In the genomic region with DNA sequence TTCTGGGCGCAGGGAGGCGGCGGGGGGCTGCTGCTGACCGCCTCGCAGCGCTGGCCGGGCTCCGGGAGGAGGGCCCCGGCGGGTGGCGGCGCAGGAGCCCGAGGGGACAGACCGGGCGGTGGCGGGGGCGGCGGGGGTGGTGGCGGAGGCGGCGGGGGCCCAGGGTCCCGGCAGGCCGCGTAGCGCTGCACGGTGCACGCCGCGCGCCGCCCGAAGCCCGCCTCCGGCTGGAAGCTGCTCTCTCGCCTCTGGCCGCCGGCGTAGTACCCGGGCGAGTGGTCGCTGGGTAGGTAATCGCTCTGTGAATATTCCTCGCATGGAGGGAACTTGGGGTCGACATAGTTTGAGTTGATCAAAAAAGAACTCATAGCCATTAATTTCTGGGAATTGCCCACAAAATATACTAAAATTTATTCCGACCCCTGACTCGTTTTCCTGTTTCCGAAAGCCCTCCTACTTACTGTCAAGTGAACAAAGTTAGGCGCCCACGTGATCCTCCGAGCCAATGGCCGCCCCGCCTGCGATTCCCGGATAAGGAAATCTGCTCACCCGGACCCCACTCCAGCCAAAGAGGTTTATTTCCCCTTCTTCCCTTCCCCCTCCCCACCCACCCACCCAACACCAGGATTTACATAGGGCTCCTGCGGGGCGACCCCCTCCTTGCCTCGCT, we compare ENCODE assay signal across 8 cellular contexts. TPM values are rescaled to one million over a fixed set of nuclear protein-coding genes. Genes with fewer than 3 reads are reported as not detected.
DNase-seq lines count a peak whose midpoint lies in the region; ATAC-seq and TF ChIP-seq lines count a peak whose summit lies in the region.

A gene (minus strand): TSS at position 405 of the 670 bp plus-strand sequence. CDS start 31 bp downstream, at position 374.

- H3K4me3 Mint-ChIP-seq in T-helper 2 cell treated with Interferon-gamma antibody and Interleukin-4, amounts not matched to agents 5 μg/mL and 100 μg/mL, for 36 hours = peak within 1 kb of the TSS; percentile 93

- H3K36me3 Mint-ChIP-seq in T-helper 2 cell treated with Interferon-gamma antibody and Interleukin-4, amounts not matched to agents 5 μg/mL and 100 μg/mL, for 36 hours (ENCODE audit: low read depth) = peaks cover 14% of the 10 kb centered on the region

- peak; percentile 72 for DNase-seq in T-helper 2 cell treated with Interferon-gamma antibody and Interleukin-4, amounts not matched to agents 5 μg/mL and 100 μg/mL, for 36 hours (ENCODE audit: low spot score)
- peak; percentile 79 for DNase-seq in astrocyte of the hippocampus (ENCODE audit: low read depth, low spot score)
- DNase-seq in kidney epithelial cell (ENCODE audit: low read depth) = no peak
- peak; percentile 52 for DNase-seq in stimulated activated CD4-positive, alpha-beta T cell treated with anti-CD3 and anti-CD28 coated beads, Interleukin-2, amount 100 ng/mL, for 4 hours (ENCODE audit: low read depth)
- DNase-seq in NCI-H2171 (lab: John Stamatoyannopoulos, UW) = no peak

- H3K36me3 ChIP-seq in HUES48 (ENCODE audit: control insufficient read depth, insufficient read depth, low read length) = no peaks in the 10 kb centered on the region
- H3K36me3 ChIP-seq in kidney epithelial cell (ENCODE audit: control insufficient read depth, insufficient read depth, low read length) = peaks cover 3% of the 10 kb centered on the region

- ATAC-seq in GM18907 (IDR thresholded peaks at IDR 0.05; ENCODE audit: unreplicated experiment) = peak; percentile 59
- no peak for ATAC-seq in HG03521 (IDR thresholded peaks at IDR 0.05; ENCODE audit: unreplicated experiment)

- H3K9me3 Mint-ChIP-seq in T-helper 2 cell treated with Interferon-gamma antibody and Interleukin-4, amounts not matched to agents 5 μg/mL and 100 μg/mL, for 36 hours = no peaks in the 10 kb centered on the region

- peaks cover 6% of the 10 kb centered on the region; the same call in 1 of the 2 replicates for H3K4me1 ChIP-seq in HUES48 (ENCODE audit: control insufficient read depth, insufficient read depth, low read length)

- peaks cover 100% of the 10 kb centered on the region for H3K27me3 ChIP-seq in HUES48 (ENCODE audit: control insufficient read depth, insufficient read depth, low read length)
- no peaks in the 10 kb centered on the region for H3K27me3 ChIP-seq in kidney epithelial cell (ENCODE audit: control insufficient read depth, insufficient read depth, low read length)

- peaks cover 49% of the 10 kb centered on the region for H3K27me3 Mint-ChIP-seq in T-helper 2 cell treated with Interferon-gamma antibody and Interleukin-4, amounts not matched to agents 5 μg/mL and 100 μg/mL, for 36 hours (ENCODE audit: low read depth)

- H3K9ac ChIP-seq in HUES48 (ENCODE audit: low read depth, low read length) = no peak within 1 kb of the TSS

- TF ChIP-seq CTCF in kidney epithelial cell (IDR thresholded peaks at IDR 0.05; ENCODE audit: insufficient read depth, low read length, poor library complexity, severe bottlenecking) = no peak

- peak within 1 kb of the TSS; percentile 49 for H3K4me3 ChIP-seq in HUES48 (ENCODE audit: low read depth, low read length)
- peak within 1 kb of the TSS; percentile 68 for H3K4me3 ChIP-seq in kidney epithelial cell (ENCODE audit: low read depth, low read length)

- no peaks in the 10 kb centered on the region for H3K9me3 ChIP-seq in HUES48 (ENCODE audit: control insufficient read depth, insufficient read depth, low read length)

- H3K4me1 Mint-ChIP-seq in T-helper 2 cell treated with Interferon-gamma antibody and Interleukin-4, amounts not matched to agents 5 μg/mL and 100 μg/mL, for 36 hours (ENCODE audit: low read depth) = peaks cover 45% of the 10 kb centered on the region

- H3K27ac ChIP-seq in HUES48 (ENCODE audit: low read depth, low read length) = no peak within 1 kb of the TSS

- peak within 1 kb of the TSS; percentile 78 for H3K27ac Mint-ChIP-seq in T-helper 2 cell treated with Interferon-gamma antibody and Interleukin-4, amounts not matched to agents 5 μg/mL and 100 μg/mL, for 36 hours

RNA-seq across cellular contexts. Expression of the gene that starts here (rescaled TPM):
- total RNA-seq in kidney epithelial cell = 3.6 and 4.4 TPM in 2 replicates

Comparison
In these comparisons a context has a peak if more than half of its experiments do, and no peak if none do; other contexts are left out.
1. DNase-seq: peak in T-helper 2 cell treated with Interferon-gamma antibody and Interleukin-4, amounts not matched to agents 5 μg/mL and 100 μg/mL, for 36 hours (single experiment), astrocyte of the hippocampus (single experiment) and stimulated activated CD4-positive, alpha-beta T cell treated with anti-CD3 and anti-CD28 coated beads, Interleukin-2, amount 100 ng/mL, for 4 hours (single experiment); none in kidney epithelial cell (single experiment) and NCI-H2171 (single experiment).